22 cellular contexts compared by ENCODE assay signal in genomic region chr1:3995141-3995780, GRCh38.
A peak's percentile ranks its signal among the peaks of the same experiment; 100 is the strongest.
DNase-seq lines count a peak whose midpoint lies in the region; ATAC-seq, FAIRE-seq and TF ChIP-seq lines count a peak whose summit lies in the region.
"Had no signal": no experiment of that assay in that cellular context is flagged by ENCODE, and none has a peak within 500 bp of the region (broad histone marks: within the 10 kb centered on the region; RNA-seq: fewer than 3 reads in every experiment).

No MANE protein-coding gene starts in this region.

- no peak overlapping the region for H4K8ac ChIP-seq in H1 (ENCODE audit: extremely low read depth, insufficient read depth, low read length)

- ATAC-seq in Right ventricle myocardium superior (ENCODE audit: poor library complexity) (no peak), mucosa of descending colon (no peak)
- ATAC-seq: A549 had no signal

- peaks cover 5% of the 10 kb centered on the region for H3K36me3 Mint-ChIP-seq in endothelial cell (ENCODE audit: low read depth, unreplicated experiment)
- H3K36me3 Mint-ChIP-seq: CD14-positive monocyte; CD4-positive, alpha-beta memory T cell had no signal

- CTCF ChIA-PET in H1 (lab: Charles Lee; ENCODE audit: partially characterized antibody) = no interaction called here

- H4K91ac ChIP-seq in H1 (replicated peaks; ENCODE audit: insufficient read length, low read length) = no peak overlapping the region

- no peak overlapping the region for H2BK20ac ChIP-seq in H1 (ENCODE audit: low read length)

- no peak overlapping the region for H3K4me2 ChIP-seq in H1 (ENCODE audit: insufficient read depth in 1 of 2, low read depth in 2 of 2, low read length in 2 of 2)
- H3K4me2 ChIP-seq: A549, BLaER1 had no signal

- no peaks in the 10 kb centered on the region for H3K4me1 ChIP-seq in left ventricle myocardium inferior
- peaks cover 0 to 3% (median 0%) of the 10 kb centered on the region in 4 experiments; a peak in 3 of 7 replicates for H3K4me1 ChIP-seq in H1 (replicated peaks in 1 of 4; ENCODE audit: control insufficient read depth in 3 of 4, insufficient read depth in 4 of 4, low read length in 3 of 4)
- H3K4me1 ChIP-seq in mucosa of descending colon (ENCODE audit: low read depth) = no peaks in the 10 kb centered on the region
- H3K4me1 ChIP-seq: A549 had no signal

- WGBS in H1 (ENCODE audit: extremely low coverage in 1 of 2, insufficient coverage in 1 of 2, insufficient read length in 1 of 2, insufficient replicate concordance in 2 of 2, low coverage in 1 of 2, low lambda C conversion rate in 2 of 2, missing lambda C conversion rate in 1 of 2), 2 experiments = 94% methylated on average over 13 of the region's 14 CpGs; no CpG with 5 or more reads in 1 of the 2 experiments

- peak; percentile 3 for DNase-seq in Right ventricle myocardium superior
- no peak for DNase-seq in left ventricle myocardium inferior
- DNase-seq in H1 (ENCODE audit: low read depth in 1 of 2, low spot score in 2 of 2) = no peak
- peak; percentile 68 for DNase-seq in posterior vena cava (ENCODE audit: low spot score)
- DNase-seq in activated CD4-positive, alpha-beta T cell treated with anti-CD3 and anti-CD28 coated beads, Interleukin-2, amount 50 U/mL, for 4 hours = no peak
- DNase-seq in mucosa of descending colon = no peak
- no peak for DNase-seq in endothelial cell (ENCODE audit: low spot score)
- DNase-seq: AML-193; CD4-positive, alpha-beta memory T cell; DMS153; DMS79; GDM1; GOT3; H9; IMR-90 had no signal

- H3K79me2 ChIP-seq in H1 (ENCODE audit: control insufficient read depth in 1 of 2, insufficient read depth in 2 of 2, low read length in 2 of 2) = no peaks in the 10 kb centered on the region

- no peak overlapping the region for H2BK120ac ChIP-seq in H1 (replicated peaks; ENCODE audit: low read depth, low read length)

- H3K9me3 Mint-ChIP-seq in endothelial cell (ENCODE audit: unreplicated experiment) = peaks cover 18% of the 10 kb centered on the region

- POLR2A ChIA-PET in H1 (lab: Charles Lee; ENCODE audit: partially characterized antibody) = no interaction called here

- no peaks in the 10 kb centered on the region for H3K23me2 ChIP-seq in H1 (ENCODE audit: low read depth, low read length)

- TF ChIP-seq POLR2A in H1 (IDR thresholded peaks at IDR 0.05; ENCODE audit: control extremely low read depth in 1 of 2, low read depth in 2 of 2, low read length in 2 of 2) = no peak

- H3K4me3 Mint-ChIP-seq in endothelial cell (ENCODE audit: unreplicated experiment) = no peak overlapping the region
- H3K4me3 Mint-ChIP-seq: CD14-positive monocyte; CD4-positive, alpha-beta memory T cell; H9 had no signal

- H2BK5ac ChIP-seq in H1 (ENCODE audit: low read depth, low read length) = peak overlapping the region; percentile 66; the same call in 1 of the 2 replicates

- no peaks in the 10 kb centered on the region for H3K36me3 ChIP-seq in left ventricle myocardium inferior
- H3K36me3 ChIP-seq in H1 (ENCODE audit: control insufficient read depth in 2 of 4, insufficient read depth in 4 of 4, low read length in 3 of 4) = no peaks in the 10 kb centered on the region
- H3K36me3 ChIP-seq in mucosa of descending colon (ENCODE audit: low read depth) = no peaks in the 10 kb centered on the region
- H3K36me3 ChIP-seq: BLaER1 had no signal

- H3K4me3 ChIP-seq in left ventricle myocardium inferior (no peak overlapping the region), H1 (ENCODE audit: extremely low read depth in 1 of 4, insufficient read depth in 2 of 4, low read depth in 3 of 4, low read length in 4 of 4) (no peak overlapping the region), mucosa of descending colon (no peak overlapping the region)
- H3K4me3 ChIP-seq: A549, BLaER1 had no signal

- TF ChIP-seq RAD21 in H1 (IDR thresholded peaks at IDR 0.05 in 1 of 2, conservative IDR thresholded peaks at IDR 0.05 in 1 of 2; ENCODE audit: low read depth in 2 of 2, low read length in 2 of 2) = no peak

- H3K4me1 Mint-ChIP-seq in endothelial cell (ENCODE audit: unreplicated experiment) = no peaks in the 10 kb centered on the region
- H3K4me1 Mint-ChIP-seq: CD14-positive monocyte; CD4-positive, alpha-beta memory T cell had no signal

- FAIRE-seq in H1 (lab: Jason Lieb, UNC) = no peak
- FAIRE-seq: A549, GM12892, GM18507, HTR-8/SVneo had no signal

- peaks cover 88% of the 10 kb centered on the region for H3K27me3 ChIP-seq in left ventricle myocardium inferior (ENCODE audit: low read depth)
- no peaks in the 10 kb centered on the region for H3K27me3 ChIP-seq in H1 (replicated peaks in 1 of 4; ENCODE audit: control insufficient read depth in 3 of 4, extremely low read depth in 1 of 4, insufficient read depth in 3 of 4, low read length in 3 of 4)

- no peak overlapping the region for H3K14ac ChIP-seq in H1 (ENCODE audit: insufficient read length)

- H3K27ac Mint-ChIP-seq in endothelial cell (ENCODE audit: unreplicated experiment) = no peak overlapping the region
- H3K27ac Mint-ChIP-seq: CD4-positive, alpha-beta memory T cell; H9 had no signal

- H3K79me1 ChIP-seq in H1 (ENCODE audit: low read depth, low read length) = no peaks in the 10 kb centered on the region

- H3K56ac ChIP-seq in H1 (replicated peaks; ENCODE audit: insufficient read length, low read depth, low read length) = no peak overlapping the region

- H2BK12ac ChIP-seq in H1 (ENCODE audit: low read depth, low read length) = no peak overlapping the region

- no peak overlapping the region for H3K23ac ChIP-seq in H1 (ENCODE audit: insufficient read length)

- no peak overlapping the region for H2AK5ac ChIP-seq in H1 (ENCODE audit: low read depth, low read length)

- no peak overlapping the region for H3K9ac ChIP-seq in H1 (replicated peaks in 1 of 4; ENCODE audit: extremely low read depth in 1 of 4, low read depth in 3 of 4, low read length in 3 of 4)
- H3K9ac ChIP-seq: BLaER1 had no signal

- no peak overlapping the region for H3K27ac ChIP-seq in left ventricle myocardium inferior (replicated peaks)
- no peak overlapping the region for H3K27ac ChIP-seq in H1 (ENCODE audit: low read depth, low read length)
- H3K27ac ChIP-seq: 22Rv1, A549, BLaER1 had no signal

- H3K9me3 ChIP-seq in left ventricle myocardium inferior (replicated peaks) = peaks cover 11% of the 10 kb centered on the region
- no peaks in the 10 kb centered on the region for H3K9me3 ChIP-seq in H1 (ENCODE audit: insufficient read depth in 2 of 2, low read depth in 1 of 2, low read length in 1 of 2)
- no peaks in the 10 kb centered on the region for H3K9me3 ChIP-seq in mucosa of descending colon
- H3K9me3 ChIP-seq: A549 had no signal

- H2BK15ac ChIP-seq in H1 (ENCODE audit: low read length) = no peak overlapping the region

- intact Hi-C loops in Right ventricle myocardium superior (cut with DNase I) (no loop called here), left ventricle myocardium inferior (cut with micrococcal nuclease) (no loop called here), posterior vena cava (cut with DNase I) (no loop called here), mucosa of descending colon (cut with DNase I, micrococcal nuclease) (no loop called here)

- H4K5ac ChIP-seq in H1 (ENCODE audit: insufficient read length, low read depth, low read length) = no peak overlapping the region

- H3K27me3 Mint-ChIP-seq in endothelial cell (ENCODE audit: unreplicated experiment) = peaks cover 10% of the 10 kb centered on the region

- no peak overlapping the region for H3K4ac ChIP-seq in H1 (replicated peaks; ENCODE audit: insufficient read length, low read depth, low read length)

- no peak overlapping the region for H2AFZ ChIP-seq in H1 (ENCODE audit: low read length)

- TF ChIP-seq EP300 in H1 (IDR thresholded peaks at IDR 0.05; ENCODE audit: borderline replicate concordance in 1 of 2, low read depth in 2 of 2, low read length in 2 of 2) = no peak

- no peak overlapping the region for H3K18ac ChIP-seq in H1 (ENCODE audit: extremely low read depth, low read length)

- no peaks in the 10 kb centered on the region for H4K20me1 ChIP-seq in H1 (replicated peaks in 1 of 2; ENCODE audit: control insufficient read depth in 1 of 2, insufficient read depth in 2 of 2, low read length in 2 of 2)
- H4K20me1 ChIP-seq: BLaER1 had no signal

- no peak for TF ChIP-seq CTCF in left ventricle myocardium inferior (IDR thresholded peaks at IDR 0.05; ENCODE audit: borderline replicate concordance)
- no peak for TF ChIP-seq CTCF in H1 (IDR thresholded peaks at IDR 0.05; ENCODE audit: control extremely low read depth in 1 of 3, insufficient read depth in 1 of 3, low read depth in 1 of 3, low read length in 3 of 3)
- TF ChIP-seq CTCF in mucosa of descending colon (IDR thresholded peaks at IDR 0.05) = no peak
- TF ChIP-seq CTCF in endothelial cell (IDR thresholded peaks at IDR 0.05; ENCODE audit: unreplicated experiment) = no peak

TF ChIP-seq in H1, 55 proteins besides CTCF, POLR2A, EP300 and RAD21:
- TF ChIP-seq FOSL1 (IDR thresholded peaks at IDR 0.05; ENCODE audit: insufficient read depth, low read depth, low read length) (no peak), PHF8 (conservative IDR thresholded peaks at IDR 0.05; ENCODE audit: low read depth, low read length) (no peak), CEBPB (IDR thresholded peaks at IDR 0.05; ENCODE audit: low read depth, low read length) (no peak), TBP (IDR thresholded peaks at IDR 0.05; ENCODE audit: low read depth, low read length) (no peak), TEAD4 (IDR thresholded peaks at IDR 0.05; ENCODE audit: low read depth, low read length) (no peak), TCF12 (IDR thresholded peaks at IDR 0.05; ENCODE audit: low read depth, low read length) (no peak)
TF ChIP-seq in H1: peak in this region for 0.

Comparison
In these comparisons a context has a peak if more than half of its experiments do, and no peak if none do; other contexts are left out.
1. DNase-seq: peak in Right ventricle myocardium superior (single experiment) and posterior vena cava (single experiment); none in left ventricle myocardium inferior (single experiment), H1 (0 of 2), activated CD4-positive, alpha-beta T cell treated with anti-CD3 and anti-CD28 coated beads, Interleukin-2, amount 50 U/mL, for 4 hours (0 of 2), mucosa of descending colon (0 of 3) and endothelial cell (single experiment).